9 cellular contexts compared by ENCODE assay signal in genomic region chr12:27236498-27236897, GRCh38. TPM values are rescaled to one million over a fixed set of nuclear protein-coding genes. Genes with fewer than 3 reads are reported as not detected.
DNase-seq lines count a peak whose midpoint lies in the region; ATAC-seq and TF ChIP-seq lines count a peak whose summit lies in the region.
"Had no signal": no experiment of that assay in that cellular context is flagged by ENCODE, and none has a peak within 500 bp of the region (broad histone marks: within the 10 kb centered on the region; RNA-seq: fewer than 3 reads in every experiment).

No MANE protein-coding gene starts in this region.

- no peaks in the 10 kb centered on the region for H3K9me3 ChIP-seq in HEK293 (ENCODE audit: control insufficient read depth, insufficient read depth, low read depth, low read length)
- no peaks in the 10 kb centered on the region for H3K9me3 ChIP-seq in left lung
- H3K9me3 ChIP-seq in prostate gland, result no peaks in the 10 kb centered on the region
- H3K9me3 ChIP-seq in SJCRH30 (replicated peaks), result no peaks in the 10 kb centered on the region

- 89% methylated on average over 3 of the region's 3 CpGs for WGBS in prostate gland

- CTCF ChIA-PET in HEK293 (lab: Yijun Ruan, JAX), result interaction anchor here (0.6 kb wide), 1 partner anchor 70 kb away, joined by 3 read pairs; no protein-coding TSS in a partner anchor

- POLR2A ChIA-PET in HEK293 (lab: Yijun Ruan, JAX), result interaction anchor here (0.6 to 0.8 kb wide), 2 partner anchors 77 to 225 kb away, joined by 3 to 7 read pairs; no protein-coding TSS in a partner anchor

- peak; percentile 60 for ATAC-seq in left lung
- ATAC-seq: right cardiac atrium had no signal

- H3K27me3 ChIP-seq in left lung, result no peaks in the 10 kb centered on the region
- H3K27me3 ChIP-seq in prostate gland (replicated peaks; ENCODE audit: insufficient read depth), result no peaks in the 10 kb centered on the region
- no peaks in the 10 kb centered on the region; the same call in 1 of the 2 replicates for H3K27me3 ChIP-seq in SJCRH30

- H3K4me1 ChIP-seq in HEK293 (ENCODE audit: control insufficient read depth, insufficient read depth, low read length) (no peaks in the 10 kb centered on the region), left lung (peaks cover 0 to 25% of the 10 kb centered on the region in 2 donors), prostate gland (replicated peaks) (no peaks in the 10 kb centered on the region), SJCRH30 (no peaks in the 10 kb centered on the region)

- no peak for TF ChIP-seq CTCF in HEK293 (tag by site-specific recombination; IDR thresholded peaks at IDR 0.05)
- TF ChIP-seq CTCF in left lung (IDR thresholded peaks at IDR 0.05), result no peak
- no peak for TF ChIP-seq CTCF in prostate gland (IDR thresholded peaks at IDR 0.05)

- no peak overlapping the region for H3K27ac ChIP-seq in HEK293 (ENCODE audit: extremely low read depth, low read depth, low read length)
- peak overlapping the region in 1 of 2 donors; percentile 91 for H3K27ac ChIP-seq in left lung
- H3K27ac ChIP-seq in prostate gland, result no peak overlapping the region
- no peak overlapping the region for H3K27ac ChIP-seq in SJCRH30

- H3K4me3 ChIP-seq in HEK293 (ENCODE audit: low read depth, low read length) (no peak overlapping the region), left lung (no peak overlapping the region), prostate gland (no peak overlapping the region), SJCRH30 (no peak overlapping the region)

- TF ChIP-seq POLR2A in prostate gland (IDR thresholded peaks at IDR 0.05), result no peak

- peak; percentile 67 for DNase-seq in ELR (ENCODE audit: low read depth)
- peak; percentile 38 for DNase-seq in RPMI7951 (ENCODE audit: low read depth)
- no peak for DNase-seq in left lung
- DNase-seq in prostate gland (ENCODE audit: low spot score), result no peak
- DNase-seq in SW480 (ENCODE audit: low spot score), result no peak
- DNase-seq in SJCRH30, result no peak
- DNase-seq: NCI-H2081, right cardiac atrium had no signal

- H3K36me3 ChIP-seq in HEK293 (ENCODE audit: control insufficient read depth in 2 of 2, insufficient read depth in 1 of 2, low read length in 2 of 2) (no peaks in the 10 kb centered on the region), left lung (no peaks in the 10 kb centered on the region), prostate gland (no peaks in the 10 kb centered on the region), SJCRH30 (no peaks in the 10 kb centered on the region)

- intact Hi-C loops in left lung (cut with DNase I) (no loop called here), prostate gland (cut with DNase I) (no loop called here)

TF ChIP-seq in HEK293, 187 proteins besides CTCF, POLR2A, EP300 and RAD21:
- no peak for TF ChIP-seq ZNF221 (tag by site-specific recombination; IDR thresholded peaks at IDR 0.05; ENCODE audit: borderline replicate concordance)
- TF ChIP-seq ZFHX2 (tag by site-specific recombination; conservative IDR thresholded peaks at IDR 0.05), result peak; percentile 61
- TF ChIP-seq GFI1B (tag by site-specific recombination; IDR thresholded peaks at IDR 0.05), result no peak
- TF ChIP-seq INSM2 (tag by site-specific recombination; IDR thresholded peaks at IDR 0.05), result peak; percentile 10; the same call in 1 of the 2 replicates
- no peak for TF ChIP-seq ZNF184 (tag by site-specific recombination; IDR thresholded peaks at IDR 0.05)
- no peak for TF ChIP-seq KLF16 (tag by site-specific recombination; IDR thresholded peaks at IDR 0.05)
- TF ChIP-seq ZNF335 (tag by site-specific recombination; conservative IDR thresholded peaks at IDR 0.05), result no peak
- peak; percentile 33; the same call in 1 of the 2 replicates for TF ChIP-seq EGR2 (tag by site-specific recombination; IDR thresholded peaks at IDR 0.05; ENCODE audit: low read depth)
- peak; percentile 74 for TF ChIP-seq KLF1 (tag by site-specific recombination; IDR thresholded peaks at IDR 0.05)
TF ChIP-seq in HEK293: peak in this region for 4.

RNA-seq across cellular contexts. Expression of gene STK38L, which starts 7.6 kb away (rescaled TPM):
- 11.0 and 14.7 TPM in 2 replicates for total RNA-seq in RPMI7951 (2014; rRNA removed; shearing (Covaris generic))
- total RNA-seq in left lung, result 10 to 100 TPM; 28.2 to 34.8 TPM
- total RNA-seq in prostate gland, result 10 to 100 TPM; 25.3 to 37.1 TPM
- total RNA-seq in SJCRH30 (2014; rRNA removed; shearing (Covaris generic)), result 33.5 and 39.6 TPM in 2 replicates

Comparison
In these comparisons a context has a peak if more than half of its experiments do, and no peak if none do; other contexts are left out.
1. DNase-seq: peak in ELR (single experiment) and RPMI7951 (single experiment); none in left lung (0 of 2), prostate gland (single experiment), SW480 (single experiment) and SJCRH30 (0 of 2).